In genomic region chr21:25176637-25177412, GRCh38 we compare ENCODE assay signal across 12 cellular contexts.
DNase-seq lines count a peak whose midpoint lies in the region; ATAC-seq, FAIRE-seq and TF ChIP-seq lines count a peak whose summit lies in the region.
"Had no signal": no experiment of that assay in that cellular context is flagged by ENCODE, and none has a peak within 500 bp of the region (broad histone marks: within the 10 kb centered on the region; RNA-seq: fewer than 3 reads in every experiment).

No MANE protein-coding gene starts in this region.

- DNase-seq in GM06990 (ENCODE audit: extremely low read depth, insufficient read length) (peak; percentile 73), RCC 7860 (ENCODE audit: low spot score) (peak; percentile 64), prostate gland (ENCODE audit: low spot score) (no peak), left colon (no peak), NCI-H1694 treated with DMSO at 0.1 percent for 48 hours (lab: John Stamatoyannopoulos, UW) (no peak), NCI-H1930 (lab: John Stamatoyannopoulos, UW) (no peak)
- DNase-seq: NCI-H69, testis had no signal

- 78% methylated on average over 5 of the region's 5 CpGs for WGBS in prostate gland

- FAIRE-seq in RCC 7860 (lab: Jason Lieb, UNC): peak; percentile 90

- H3K4me3 ChIP-seq in GM06990 (replicated peaks; ENCODE audit: low read depth, low read length): no peak overlapping the region
- no peak overlapping the region for H3K4me3 ChIP-seq in prostate gland
- H3K4me3 ChIP-seq: BLaER1, testis had no signal

- H3K36me3 ChIP-seq in GM06990 (ENCODE audit: control insufficient read depth, insufficient read depth, low read length): no peaks in the 10 kb centered on the region
- H3K36me3 ChIP-seq in prostate gland: no peaks in the 10 kb centered on the region
- H3K36me3 ChIP-seq: BLaER1 had no signal

- no peaks in the 10 kb centered on the region for H3K4me1 ChIP-seq in prostate gland (replicated peaks)
- H3K4me1 ChIP-seq: BLaER1, testis had no signal

- intact Hi-C loops in prostate gland (cut with DNase I) (no loop called here), left colon (cut with DNase I, micrococcal nuclease) (no loop called here)

- no peaks in the 10 kb centered on the region for H3K9me3 ChIP-seq in prostate gland
- H3K9me3 ChIP-seq: BLaER1, testis had no signal

- H3K27ac ChIP-seq in prostate gland: no peak overlapping the region
- H3K27ac ChIP-seq: BLaER1, testis had no signal

- no peaks in the 10 kb centered on the region for H3K27me3 ChIP-seq in GM06990 (replicated peaks; ENCODE audit: control insufficient read depth, insufficient read depth, low read length)
- no peaks in the 10 kb centered on the region for H3K27me3 ChIP-seq in prostate gland (replicated peaks; ENCODE audit: insufficient read depth)
- H3K27me3 ChIP-seq: BLaER1, testis had no signal

- TF ChIP-seq POLR2A in prostate gland (IDR thresholded peaks at IDR 0.05): no peak

- TF ChIP-seq CTCF in GM06990 (IDR thresholded peaks at IDR 0.05; ENCODE audit: insufficient read depth, low read length, poor library complexity, severe bottlenecking) (no peak), prostate gland (IDR thresholded peaks at IDR 0.05) (no peak)

- ATAC-seq in GM19455 (IDR thresholded peaks at IDR 0.05; ENCODE audit: unreplicated experiment) (peak; percentile 87), HG03060 (IDR thresholded peaks at IDR 0.05; ENCODE audit: low read depth, unreplicated experiment) (peak; percentile 97), left colon (no peak)
- ATAC-seq: HCT116 had no signal

Comparison
In these comparisons a context has a peak if more than half of its experiments do, and no peak if none do; other contexts are left out.
1. DNase-seq: peak in GM06990 (single experiment) and RCC 7860 (single experiment); none in prostate gland (single experiment), left colon (0 of 2), NCI-H1694 treated with DMSO at 0.1 percent for 48 hours (single experiment) and NCI-H1930 (0 of 2).